ENCODE assay signal across 22 cellular contexts in genomic region chr22:41948142-41948541, GRCh38. TPM values are rescaled to one million over a fixed set of nuclear protein-coding genes. Genes with fewer than 3 reads are reported as not detected.
DNase-seq lines count a peak whose midpoint lies in the region; ATAC-seq, FAIRE-seq and TF ChIP-seq lines count a peak whose summit lies in the region.
"Had no signal": no experiment of that assay in that cellular context is flagged by ENCODE, and none has a peak within 500 bp of the region (broad histone marks: within the 10 kb centered on the region; RNA-seq: fewer than 3 reads in every experiment).

No MANE protein-coding gene starts in this region.

- intact Hi-C loops in PC-3 (cut with micrococcal nuclease) (no loop called here), K562 (cut with micrococcal nuclease) (no loop called here)

- H2AFZ ChIP-seq in DND-41 (ENCODE audit: low read depth, low read length) (peak overlapping the region; percentile 78; the same call in 1 of the 2 replicates), PC-3 (ENCODE audit: low read length) (no peak overlapping the region), K562 (ENCODE audit: low read depth, low read length) (peak overlapping the region; percentile 95; the same call in 1 of the 2 replicates), hepatocyte (no peak overlapping the region)

- no peak for TF ChIP-seq POLR2A in K562 (conservative IDR thresholded peaks at IDR 0.05)

- TF ChIP-seq CTCF in DND-41 (IDR thresholded peaks at IDR 0.05; ENCODE audit: borderline replicate concordance, extremely low read depth, low read length, poor library complexity, severe bottlenecking) (no peak), PC-3 (conservative IDR thresholded peaks at IDR 0.05; ENCODE audit: low read depth, low read length) (no peak), K562 (IDR thresholded peaks at IDR 0.05 in 2 of 3, conservative IDR thresholded peaks at IDR 0.05 in 1 of 3; ENCODE audit: insufficient read depth in 2 of 3, low read depth in 1 of 3, low read length in 3 of 3) (no peak), hepatocyte (IDR thresholded peaks at IDR 0.05; ENCODE audit: poor library complexity) (no peak)

- no peaks in the 10 kb centered on the region for H3F3A ChIP-seq in PC-3 (ENCODE audit: low read length, unreplicated experiment)

- H4K20me1 ChIP-seq in BLaER1 treated with 17β-estradiol and CSF1 and Interleukin-3, amounts not matched to agents 10 nM and 100 nM: peaks cover 0 to 10% (median 0%) of the 10 kb centered on the region in 11 experiments; a peak in 2 of 22 replicates
- H4K20me1 ChIP-seq in DND-41 (ENCODE audit: insufficient read depth, low read length): peaks cover 12% of the 10 kb centered on the region; the same call in 1 of the 2 replicates
- H4K20me1 ChIP-seq in PC-3 (ENCODE audit: low read length): no peaks in the 10 kb centered on the region
- H4K20me1 ChIP-seq in K562 (replicated peaks; ENCODE audit: control insufficient read depth, insufficient read depth, low read length): 0 out of 2 replicates have a peak, but pooled peaks cover 2% of the 10 kb centered on the region
- no peaks in the 10 kb centered on the region for H4K20me1 ChIP-seq in hepatocyte (ENCODE audit: insufficient read depth, poor library complexity, severe bottlenecking)

- no peak for TF ChIP-seq EP300 in K562 (IDR thresholded peaks at IDR 0.05; ENCODE audit: low read length)

- no peaks in the 10 kb centered on the region for H3K9me2 ChIP-seq in PC-3 (replicated peaks; ENCODE audit: low read length)
- no peaks in the 10 kb centered on the region for H3K9me2 ChIP-seq in hepatocyte (replicated peaks; ENCODE audit: insufficient read depth)

- BruUV-seq in PC-3 (replicated peaks; lab: Mats Ljungman, UMichigan) (no TSS peak), K562 (replicated peaks; lab: Mats Ljungman, UMichigan) (TSS peak; percentile 63)

- DNase-seq in DND-41 (no peak), PC-3 (no peak), K562 (ENCODE audit: extremely low read depth in 1 of 4, low spot score in 3 of 4) (no peak), GM19239 (ENCODE audit: insufficient read length, low spot score) (no peak), hepatocyte (ENCODE audit: low spot score) (no peak)
- no peak for DNase-seq in stimulated activated CD8-positive, alpha-beta memory T cell treated with anti-CD3 and anti-CD28 coated beads, Interleukin-4, amount 100 ng/mL, for 48 hours
- DNase-seq: activated CD4-positive, CD25-positive, alpha-beta regulatory T cell treated with anti-CD3 and anti-CD28 coated beads, Interleukin-2, amount 50 U/mL, for 72 hours; foreskin fibroblast; H9; hypothalamus; naive B cell; NCI-H1436 treated with DMSO at 0.1 percent for 48 hours; NCI-H2171; NCI-H526 treated with DMSO at 0.1 percent for 48 hours had no signal

- FAIRE-seq in K562 (lab: Jason Lieb, UNC) (no peak), GM19239 (lab: Jason Lieb, UNC) (no peak)
- FAIRE-seq: bronchial epithelial cell, keratinocyte had no signal

- no peak for TF ChIP-seq RAD21 in K562 (CRISPR knock-in tag; conservative IDR thresholded peaks at IDR 0.05 in 1 of 2, IDR thresholded peaks at IDR 0.05 in 1 of 2)

- POLR2A ChIA-PET in PC-3 (lab: Charles Lee; ENCODE audit: unreplicated experiment): no interaction called here
- POLR2A ChIA-PET in K562 (lab: Yijun Ruan, JAX): interaction anchor here (0.6 kb wide), 1 partner anchor 528 kb away, joined by 3 read pairs; no protein-coding TSS in a partner anchor

- H3K27ac ChIP-seq in BLaER1 treated with 17β-estradiol and CSF1 and Interleukin-3, amounts not matched to agents 10 nM and 100 nM: peak overlapping the region in 2 of 11 experiments; percentile 7 to 86; a peak in 1 of 22 replicates
- H3K27ac ChIP-seq in DND-41 (ENCODE audit: low read length) (peak overlapping the region; percentile 97), PC-3 (ENCODE audit: low read length) (no peak overlapping the region), K562 (ENCODE audit: extremely low read depth, low read depth, low read length) (no peak overlapping the region), hepatocyte (no peak overlapping the region)

- H3K9ac ChIP-seq in BLaER1 treated with 17β-estradiol and CSF1 and Interleukin-3, amounts not matched to agents 10 nM and 100 nM: peak overlapping the region in 5 of 11 experiments; percentile 86 to 91 (median 89); a peak in 7 of 22 replicates
- H3K9ac ChIP-seq in DND-41 (ENCODE audit: low read depth, low read length) (peak overlapping the region; percentile 92), PC-3 (ENCODE audit: low read length) (no peak overlapping the region), K562 (ENCODE audit: insufficient read depth in 1 of 2, low read depth in 2 of 2, low read length in 2 of 2) (peak overlapping the region; percentile 84 to 99; a peak in 3 of 4 replicates)

- no peaks in the 10 kb centered on the region for H3K9me3 ChIP-seq in BLaER1 treated with 17β-estradiol and CSF1 and Interleukin-3, amounts not matched to agents 10 nM and 100 nM (replicated peaks in 1 of 11)
- H3K9me3 ChIP-seq in DND-41 (ENCODE audit: insufficient read depth, low read length, severe bottlenecking): no peaks in the 10 kb centered on the region
- no peaks in the 10 kb centered on the region for H3K9me3 ChIP-seq in PC-3 (ENCODE audit: low read length)
- H3K9me3 ChIP-seq in K562 (replicated peaks; ENCODE audit: control insufficient read depth, insufficient read depth, low read depth, low read length): no peaks in the 10 kb centered on the region
- H3K9me3 ChIP-seq in hepatocyte (ENCODE audit: low read depth): no peaks in the 10 kb centered on the region

- peaks cover 50% of the 10 kb centered on the region for H3K79me2 ChIP-seq in DND-41 (ENCODE audit: insufficient read depth, low read length)
- H3K79me2 ChIP-seq in PC-3 (ENCODE audit: low read length): peaks cover 25% of the 10 kb centered on the region
- peaks cover 28% of the 10 kb centered on the region for H3K79me2 ChIP-seq in K562 (ENCODE audit: control insufficient read depth, insufficient read depth, low read length)
- H3K79me2 ChIP-seq in hepatocyte: peaks cover 7% of the 10 kb centered on the region

- peaks cover 53 to 94% (median 90%) of the 10 kb centered on the region in 10 experiments for H3K4me1 ChIP-seq in BLaER1 treated with 17β-estradiol and CSF1 and Interleukin-3, amounts not matched to agents 10 nM and 100 nM
- peaks cover 55% of the 10 kb centered on the region for H3K4me1 ChIP-seq in DND-41 (ENCODE audit: insufficient read depth, low read length)
- peaks cover 27% of the 10 kb centered on the region for H3K4me1 ChIP-seq in PC-3 (ENCODE audit: insufficient read depth, low read length)
- peaks cover 8 to 25% of the 10 kb centered on the region in 2 experiments; a peak in 4 of 5 replicates for H3K4me1 ChIP-seq in K562 (replicated peaks in 1 of 2; ENCODE audit: control insufficient read depth in 2 of 2, insufficient read depth in 2 of 2, low read length in 2 of 2)
- peaks cover 6% of the 10 kb centered on the region for H3K4me1 ChIP-seq in hepatocyte (ENCODE audit: insufficient read depth)

- CTCF ChIA-PET in PC-3 (lab: Charles Lee) (no interaction called here), K562 (lab: Yijun Ruan, JAX; ENCODE audit: low intra/inter-chr PET ratio) (no interaction called here)

- ATAC-seq in DND-41 (ENCODE audit: insufficient read depth, low read depth) (no peak), PC-3 (no peak), K562 (no peak), GM18867 (IDR thresholded peaks at IDR 0.05; ENCODE audit: unreplicated experiment) (no peak)
- ATAC-seq: SK-N-SH treated with all-trans-retinoic acid at 6 μM for 48 hours had no signal

- H3K36me3 ChIP-seq in BLaER1 treated with 17β-estradiol and CSF1 and Interleukin-3, amounts not matched to agents 10 nM and 100 nM: peaks cover 0 to 23% (median 20%) of the 10 kb centered on the region in 11 experiments; a peak in 15 of 22 replicates
- H3K36me3 ChIP-seq in DND-41 (ENCODE audit: insufficient read depth, low read length): peaks cover 27% of the 10 kb centered on the region
- peaks cover 9% of the 10 kb centered on the region for H3K36me3 ChIP-seq in PC-3 (ENCODE audit: low read depth, low read length)
- peaks cover 24% of the 10 kb centered on the region for H3K36me3 ChIP-seq in K562 (ENCODE audit: control insufficient read depth, insufficient read depth, low read length)
- no peaks in the 10 kb centered on the region for H3K36me3 ChIP-seq in hepatocyte (replicated peaks; ENCODE audit: insufficient read depth, low read depth)

- H3K4me3 ChIP-seq in BLaER1 treated with 17β-estradiol and CSF1 and Interleukin-3, amounts not matched to agents 10 nM and 100 nM: peak overlapping the region in 3 of 10 experiments; percentile 15 to 74 (median 17); a peak in 3 of 20 replicates
- H3K4me3 ChIP-seq in DND-41 (ENCODE audit: low read depth in 1 of 2, low read length in 2 of 2) (peak overlapping the region; percentile 82 to 88; a peak in 3 of 4 replicates), PC-3 (ENCODE audit: low read length) (peak overlapping the region; percentile 87; the same call in 1 of the 2 replicates), K562 (no peak overlapping the region), hepatocyte (no peak overlapping the region)

- H3K4me2 ChIP-seq in BLaER1 treated with 17β-estradiol and CSF1 and Interleukin-3, amounts not matched to agents 10 nM and 100 nM: peak overlapping the region in 9 of 11 experiments; percentile 88 to 99 (median 95); a peak in 19 of 22 replicates
- H3K4me2 ChIP-seq in DND-41 (ENCODE audit: insufficient read depth, low read length) (peak overlapping the region; percentile 99), PC-3 (ENCODE audit: low read length) (peak overlapping the region; percentile 100), K562 (ENCODE audit: insufficient read depth, low read length) (peak overlapping the region; percentile 91), hepatocyte (no peak overlapping the region)

- H3K9me1 ChIP-seq in K562 (ENCODE audit: control insufficient read depth, insufficient read depth, low read length): no peaks in the 10 kb centered on the region

- no peaks in the 10 kb centered on the region for H3K27me3 ChIP-seq in BLaER1 treated with 17β-estradiol and CSF1 and Interleukin-3, amounts not matched to agents 10 nM and 100 nM
- H3K27me3 ChIP-seq in DND-41 (ENCODE audit: insufficient read depth, low read length, poor library complexity) (no peaks in the 10 kb centered on the region), PC-3 (ENCODE audit: low read length) (no peaks in the 10 kb centered on the region), K562 (ENCODE audit: control insufficient read depth in 2 of 2, insufficient read depth in 2 of 2, low read length in 2 of 2) (no peaks in the 10 kb centered on the region), hepatocyte (no peaks in the 10 kb centered on the region)

- 37% methylated on average over 2 of the region's 2 CpGs for WGBS in K562 (ENCODE audit: insufficient coverage, low coverage, missing lambda C conversion rate)
- 94% methylated on average over 2 of the region's 2 CpGs for WGBS in hepatocyte (ENCODE audit: low lambda C conversion rate, missing lambda C conversion rate)

- in situ Hi-C loops in K562 (cut with MboI): no loop called here

RNA-seq across cellular contexts. Expression of gene CENPM, which starts 1.2 kb away (rescaled TPM):
- total RNA-seq in PC-3 (2014; rRNA removed): 75.9 and 77.5 TPM in 2 replicates
- total RNA-seq in K562 (2011; cell fraction: chromatin; rRNA removed; ENCODE audit: low replicate concordance): 59.7 and 128 TPM in 2 replicates
- total RNA-seq in K562 (2011; cell fraction: nucleolus; rRNA removed): 89.4 and 117 TPM in 2 replicates
- total RNA-seq in K562 (2011; cell fraction: nucleoplasm; rRNA removed): 68.9 and 92.5 TPM in 2 replicates
- 67.7 and 77.1 TPM in 2 replicates for total RNA-seq in K562 (2014; rRNA removed)
- 9.9 and 11.3 TPM in 2 replicates for total RNA-seq in K562 (2014; rRNA removed; fragmentation: Illumina TruSeq; extraction: Trizol)
- total RNA-seq in K562 (2015; rRNA removed; fragmentation: Illumina TruSeq; extraction: Trizol): 32.3 and 33.8 TPM in 2 replicates
- 36.2 and 37.4 TPM in 2 replicates for total RNA-seq in K562 (2021)
- polyA plus RNA-seq in K562 (2011; rRNA removed): 18.8 and 25.3 TPM in 2 replicates
- polyA plus RNA-seq in K562 (2011; cell fraction: cytosol; rRNA removed): 25.2 and 56.0 TPM in 2 replicates
- polyA plus RNA-seq in K562 (2011; cell fraction: nucleus; rRNA removed): 59.7 and 86.8 TPM in 2 replicates
- polyA plus RNA-seq in K562 (2012): 43.0 and 48.0 TPM in 2 replicates
- polyA plus RNA-seq in K562 (2014; fragmentation: Illumina TruSeq; extraction: Trizol): 23.6 and 41.3 TPM in 2 replicates
- 10 to 100 TPM; 19.3 to 36.7 TPM for polyA plus RNA-seq in K562 (2014; fragmentation: Nextera tagmentation; extraction: Ambion mirVana)
- polyA plus RNA-seq in K562 (2014; rRNA removed): 49.6 and 53.0 TPM in 2 replicates
- 16.4 and 23.1 TPM in 2 replicates for polyA minus RNA-seq in K562 (2011; rRNA and poly(A)+ RNA removed)
- polyA minus RNA-seq in K562 (2011; cell fraction: cytosol; rRNA and poly(A)+ RNA removed): 13.0 and 23.0 TPM in 2 replicates
- 37.2 and 46.0 TPM in 2 replicates for polyA minus RNA-seq in K562 (2011; cell fraction: nucleus; rRNA and poly(A)+ RNA removed)
- total RNA-seq in hepatocyte: 6.7 and 8.1 TPM in 2 replicates
- 13.4 and 14.9 TPM in 2 replicates for polyA plus RNA-seq in hepatocyte
- total RNA-seq: posterior vena cava had no signal

RNA-seq across cellular contexts. Expression of gene SEPTIN3, which starts 21.1 kb away (rescaled TPM):
- total RNA-seq in PC-3 (2014; rRNA removed) (1.2 and 3.6 TPM in 2 replicates), K562 (2014; rRNA removed) (not detected in 2 replicates), K562 (2014; rRNA removed; fragmentation: Illumina TruSeq; extraction: Trizol) (not detected in 2 replicates), K562 (2015; rRNA removed; fragmentation: Illumina TruSeq; extraction: Trizol) (not detected in 2 replicates), K562 (2021) (not detected in 2 replicates), hepatocyte (1.5 and 2.2 TPM in 2 replicates)
- not detected in 2 replicates for total RNA-seq in K562 (2011; cell fraction: chromatin; rRNA removed; ENCODE audit: low replicate concordance)
- not detected in 2 replicates for total RNA-seq in K562 (2011; cell fraction: nucleolus; rRNA removed)
- not detected in 2 replicates for total RNA-seq in K562 (2011; cell fraction: nucleoplasm; rRNA removed)
- polyA plus RNA-seq in K562 (2011; rRNA removed) (0.06 and 0.08 TPM in 2 replicates), K562 (2014; fragmentation: Illumina TruSeq; extraction: Trizol) (not detected in 2 replicates), K562 (2014; fragmentation: Nextera tagmentation; extraction: Ambion mirVana) (not detected), K562 (2014; rRNA removed) (not detected in 2 replicates), hepatocyte (1.5 and 1.6 TPM in 2 replicates)
- polyA plus RNA-seq in K562 (2011; cell fraction: cytosol; rRNA removed): 0.01 TPM in 1 of 2 replicates, not detected in the other
- 0.03 and 0.10 TPM in 2 replicates for polyA plus RNA-seq in K562 (2011; cell fraction: nucleus; rRNA removed)
- polyA plus RNA-seq in K562 (2012): 0.01 and 0.04 TPM in 2 replicates
- 0.06 TPM in 1 of 2 replicates, not detected in the other for polyA minus RNA-seq in K562 (2011; rRNA and poly(A)+ RNA removed)
- polyA minus RNA-seq in K562 (2011; cell fraction: cytosol; rRNA and poly(A)+ RNA removed): not detected in 2 replicates
- not detected in 2 replicates for polyA minus RNA-seq in K562 (2011; cell fraction: nucleus; rRNA and poly(A)+ RNA removed)

RNA-seq across cellular contexts. Expression of gene TNFRSF13C, which starts 21.5 kb away (rescaled TPM):
- 0.58 and 0.66 TPM in 2 replicates for total RNA-seq in PC-3 (2014; rRNA removed)
- 5.1 and 11.0 TPM in 2 replicates for total RNA-seq in K562 (2011; cell fraction: chromatin; rRNA removed; ENCODE audit: low replicate concordance)
- 5.2 and 5.8 TPM in 2 replicates for total RNA-seq in K562 (2011; cell fraction: nucleolus; rRNA removed)
- total RNA-seq in K562 (2011; cell fraction: nucleoplasm; rRNA removed): 6.7 and 7.9 TPM in 2 replicates
- total RNA-seq in K562 (2014; rRNA removed): 0.50 and 0.69 TPM in 2 replicates
- 0.44 and 0.48 TPM in 2 replicates for total RNA-seq in K562 (2014; rRNA removed; fragmentation: Illumina TruSeq; extraction: Trizol)
- 0.30 and 0.47 TPM in 2 replicates for total RNA-seq in K562 (2015; rRNA removed; fragmentation: Illumina TruSeq; extraction: Trizol)
- 1.5 and 1.9 TPM in 2 replicates for total RNA-seq in K562 (2021)
- 0.53 and 1.3 TPM in 2 replicates for polyA plus RNA-seq in K562 (2011; rRNA removed)
- polyA plus RNA-seq in K562 (2011; cell fraction: cytosol; rRNA removed): 0.79 and 0.86 TPM in 2 replicates
- 4.2 and 4.7 TPM in 2 replicates for polyA plus RNA-seq in K562 (2011; cell fraction: nucleus; rRNA removed)
- polyA plus RNA-seq in K562 (2012): 0.68 and 1.4 TPM in 2 replicates
- polyA plus RNA-seq in K562 (2014; fragmentation: Illumina TruSeq; extraction: Trizol): 0.59 and 0.66 TPM in 2 replicates
- under 1 TPM; 0.08 to 0.13 TPM for polyA plus RNA-seq in K562 (2014; fragmentation: Nextera tagmentation; extraction: Ambion mirVana)
- 1.1 and 1.3 TPM in 2 replicates for polyA plus RNA-seq in K562 (2014; rRNA removed)
- polyA minus RNA-seq in K562 (2011; rRNA and poly(A)+ RNA removed): 0.53 and 0.60 TPM in 2 replicates
- 0.57 and 0.91 TPM in 2 replicates for polyA minus RNA-seq in K562 (2011; cell fraction: cytosol; rRNA and poly(A)+ RNA removed)
- 0.40 and 1.00 TPM in 2 replicates for polyA minus RNA-seq in K562 (2011; cell fraction: nucleus; rRNA and poly(A)+ RNA removed)
- total RNA-seq in hepatocyte: 0.07 and 0.12 TPM in 2 replicates
- polyA plus RNA-seq in hepatocyte: 0.18 and 0.52 TPM in 2 replicates

RNA-seq across cellular contexts. Expression of gene SHISA8, which starts 33.3 kb away (rescaled TPM):
- not detected in 2 replicates for total RNA-seq in PC-3 (2014; rRNA removed)
- total RNA-seq in K562 (2011; cell fraction: chromatin; rRNA removed; ENCODE audit: low replicate concordance): 0.70 and 1.5 TPM in 2 replicates
- total RNA-seq in K562 (2011; cell fraction: nucleolus; rRNA removed): 2.4 and 5.5 TPM in 2 replicates
- 1.5 and 2.1 TPM in 2 replicates for total RNA-seq in K562 (2011; cell fraction: nucleoplasm; rRNA removed)
- 1.1 and 1.4 TPM in 2 replicates for total RNA-seq in K562 (2014; rRNA removed)
- not detected in 2 replicates for total RNA-seq in K562 (2014; rRNA removed; fragmentation: Illumina TruSeq; extraction: Trizol)
- total RNA-seq in K562 (2015; rRNA removed; fragmentation: Illumina TruSeq; extraction: Trizol): not detected in 2 replicates
- 2.2 TPM in 2 replicates for total RNA-seq in K562 (2021)
- 0.08 and 0.15 TPM in 2 replicates for polyA plus RNA-seq in K562 (2011; rRNA removed)
- polyA plus RNA-seq in K562 (2011; cell fraction: cytosol; rRNA removed): 0.09 and 1.8 TPM in 2 replicates
- 2.7 and 8.7 TPM in 2 replicates for polyA plus RNA-seq in K562 (2011; cell fraction: nucleus; rRNA removed)
- 0.19 and 0.40 TPM in 2 replicates for polyA plus RNA-seq in K562 (2012)
- not detected in 2 replicates for polyA plus RNA-seq in K562 (2014; fragmentation: Illumina TruSeq; extraction: Trizol)
- under 1 TPM in 1 of 2 experiments, not detected in 1; 0.07 TPM for polyA plus RNA-seq in K562 (2014; fragmentation: Nextera tagmentation; extraction: Ambion mirVana)
- polyA plus RNA-seq in K562 (2014; rRNA removed): 0.50 and 3.3 TPM in 2 replicates
- not detected in 2 replicates for polyA minus RNA-seq in K562 (2011; rRNA and poly(A)+ RNA removed)
- polyA minus RNA-seq in K562 (2011; cell fraction: cytosol; rRNA and poly(A)+ RNA removed): not detected in 2 replicates
- 0.94 TPM in 1 of 2 replicates, not detected in the other for polyA minus RNA-seq in K562 (2011; cell fraction: nucleus; rRNA and poly(A)+ RNA removed)
- not detected in 2 replicates for total RNA-seq in hepatocyte
- 0.33 TPM in 1 of 2 replicates, not detected in the other for polyA plus RNA-seq in hepatocyte
- total RNA-seq: bronchial epithelial cell, M059J, posterior vena cava, ureter had no signal
- polyA plus RNA-seq: keratinocyte had no signal

Comparison
In these comparisons a context has a peak if more than half of its experiments do, and no peak if none do; other contexts are left out.
1. H3K4me3 ChIP-seq: peak in DND-41 (2 of 2) and PC-3 (single experiment); none in K562 (single experiment) and hepatocyte (single experiment).
2. H2AFZ ChIP-seq: peak in DND-41 (single experiment) and K562 (single experiment); none in PC-3 (single experiment) and hepatocyte (single experiment).